8 cellular contexts compared by ENCODE assay signal in genomic region chr1:197519741-197520334, GRCh38.
DNase-seq lines count a peak whose midpoint lies in the region; TF ChIP-seq lines count a peak whose summit lies in the region.

No MANE protein-coding gene starts in this region.

- DNase-seq in DMS53 (lab: John Stamatoyannopoulos, UW) (peak; percentile 55), DMS53 treated with DMSO at 0.1 percent for 48 hours (lab: John Stamatoyannopoulos, UW; ENCODE audit: unreplicated experiment) (no peak), HuH-7 (ENCODE audit: low spot score) (peak; percentile 3), amniotic epithelial cell (ENCODE audit: low read depth) (peak; percentile 13), nephron progenitor cell (no peak), NCI-H2196 treated with DMSO at 0.1 percent for 48 hours (lab: John Stamatoyannopoulos, UW; ENCODE audit: unreplicated experiment) (no peak)
- no peak for DNase-seq in effector CD8-positive, alpha-beta T cell (lab: John Stamatoyannopoulos, UW)
- no peak for DNase-seq in activated CD4-positive, alpha-beta T cell treated with anti-CD3 and anti-CD28 coated beads, Interleukin-2, amount 50 U/mL, for 48 hours

- no peaks in the 10 kb centered on the region for H3K4me1 Mint-ChIP-seq in nephron progenitor cell

- H3K4me3 Mint-ChIP-seq in nephron progenitor cell = no peak overlapping the region

- no peaks in the 10 kb centered on the region for H3K9me3 Mint-ChIP-seq in nephron progenitor cell

- no peak overlapping the region for H3K27ac Mint-ChIP-seq in nephron progenitor cell

- no peaks in the 10 kb centered on the region for H3K36me3 Mint-ChIP-seq in nephron progenitor cell (ENCODE audit: low read depth)

- no peaks in the 10 kb centered on the region for H3K27me3 Mint-ChIP-seq in nephron progenitor cell (ENCODE audit: low read depth, poor library complexity)

- peak; percentile 29 for TF ChIP-seq CTCF in nephron progenitor cell (IDR thresholded peaks at IDR 0.05)

Comparison
In these comparisons a context has a peak if more than half of its experiments do, and no peak if none do; other contexts are left out.
1. DNase-seq: peak in DMS53 (single experiment), HuH-7 (single experiment) and amniotic epithelial cell (single experiment); none in DMS53 treated with DMSO at 0.1 percent for 48 hours (single experiment), nephron progenitor cell (single experiment), effector CD8-positive, alpha-beta T cell (single experiment), activated CD4-positive, alpha-beta T cell treated with anti-CD3 and anti-CD28 coated beads, Interleukin-2, amount 50 U/mL, for 48 hours (0 of 2) and NCI-H2196 treated with DMSO at 0.1 percent for 48 hours (single experiment).